ENCODE assay signal across 16 cellular contexts in genomic region chr5:139592289-139592688, GRCh38. TPM values are rescaled to one million over a fixed set of nuclear protein-coding genes. Genes with fewer than 3 reads are reported as not detected.
DNase-seq lines count a peak whose midpoint lies in the region; ATAC-seq and TF ChIP-seq lines count a peak whose summit lies in the region.
"Had no signal": no experiment of that assay in that cellular context is flagged by ENCODE, and none has a peak within 500 bp of the region (broad histone marks: within the 10 kb centered on the region; RNA-seq: fewer than 3 reads in every experiment).

No MANE protein-coding gene starts in this region.

- no peaks in the 10 kb centered on the region for H3K9me2 ChIP-seq in HCT116 (ENCODE audit: insufficient read depth)

- no peak for ATAC-seq in HCT116
- ATAC-seq in stimulated activated memory B cell treated with anti-CD40 and anti-IgM and Interleukin-4, amounts not matched to agents 10 μg/mL and 1 μg/mL and 100 μg/mL, for 72 hours, result peak; percentile 79
- no peak for ATAC-seq in HG02884 (IDR thresholded peaks at IDR 0.05; ENCODE audit: unreplicated experiment)
- ATAC-seq in GM21528 (IDR thresholded peaks at IDR 0.05; ENCODE audit: low FRiP score, unreplicated experiment), result no peak

- no peaks in the 10 kb centered on the region for H3K27me3 ChIP-seq in HCT116 (ENCODE audit: insufficient read depth, low read length)
- H3K27me3 ChIP-seq: SJCRH30, upper lobe of left lung had no signal

- no peak for DNase-seq in activated naive CD4-positive, alpha-beta T cell treated with anti-CD3 and anti-CD28 coated beads, Interleukin-2, amount 10 ng/mL, durations not matched to agents 7 days and 5 days
- DNase-seq in HCT116 (ENCODE audit: low read depth, low spot score) (no peak), SK-N-MC (ENCODE audit: low read depth, low spot score) (no peak), DMS53 treated with DMSO at 0.1 percent for 48 hours (lab: John Stamatoyannopoulos, UW; ENCODE audit: unreplicated experiment) (no peak)
- DNase-seq: activated T-cell treated with anti-CD3 and anti-CD28 coated beads, Interleukin-2, amount 50 U/mL, for 1 hour; foreskin fibroblast; immature natural killer cell; NCI-H2107; SJCRH30; stimulated activated CD8-positive, alpha-beta memory T cell treated with anti-CD3 and anti-CD28 coated beads, Interleukin-4, amount 100 ng/mL, for 48 hours; upper lobe of left lung; WERI-Rb-1 had no signal

- peak overlapping the region; percentile 39 for H3K4me2 ChIP-seq in HCT116 (ENCODE audit: low read length)

- no peak overlapping the region for H2AFZ ChIP-seq in HCT116 (ENCODE audit: low read depth, low read length, poor library complexity, severe bottlenecking)

- intact Hi-C loops in HCT116 (cut with micrococcal nuclease), result no loop called here

- H3K36me3 ChIP-seq in HCT116 (ENCODE audit: control insufficient read depth in 1 of 2, insufficient read depth in 2 of 2, low read length in 2 of 2), result 0 out of 4 replicates have a peak, but pooled peaks cover 0 to 8% of the 10 kb centered on the region in 2 experiments
- peaks cover 6% of the 10 kb centered on the region; the same call in 1 of the 2 replicates for H3K36me3 ChIP-seq in SK-N-MC (ENCODE audit: insufficient read depth, low read length)

- H3K4me3 Mint-ChIP-seq in activated naive CD4-positive, alpha-beta T cell treated with anti-CD3 and anti-CD28 coated beads, Interleukin-2, amount 50 U/mL, for 24 hours, result no peak overlapping the region
- H3K4me3 Mint-ChIP-seq in activated naive CD4-positive, alpha-beta T cell treated with anti-CD3 and anti-CD28 coated beads, Interleukin-2, amount 10 ng/mL, durations not matched to agents 7 days and 5 days, result no peak overlapping the region
- H3K4me3 Mint-ChIP-seq in stimulated activated memory B cell treated with anti-CD40 and anti-IgM and Interleukin-4, amounts not matched to agents 10 μg/mL and 1 μg/mL and 100 μg/mL, for 72 hours, result peak overlapping the region; percentile 2
- H3K4me3 Mint-ChIP-seq: immature natural killer cell had no signal

- H3K9ac ChIP-seq in HCT116 (ENCODE audit: low read length) (peak overlapping the region; percentile 2; the same call in 1 of the 2 replicates), SK-N-MC (ENCODE audit: insufficient read length) (no peak overlapping the region)

- no peaks in the 10 kb centered on the region for H3K27me3 Mint-ChIP-seq in activated naive CD4-positive, alpha-beta T cell treated with anti-CD3 and anti-CD28 coated beads, Interleukin-2, amount 50 U/mL, for 24 hours
- H3K27me3 Mint-ChIP-seq in activated naive CD4-positive, alpha-beta T cell treated with anti-CD3 and anti-CD28 coated beads, Interleukin-2, amount 10 ng/mL, durations not matched to agents 7 days and 5 days, result no peaks in the 10 kb centered on the region
- H3K27me3 Mint-ChIP-seq in stimulated activated memory B cell treated with anti-CD40 and anti-IgM and Interleukin-4, amounts not matched to agents 10 μg/mL and 1 μg/mL and 100 μg/mL, for 72 hours, result no peaks in the 10 kb centered on the region

- TF ChIP-seq RAD21 in HCT116 (IDR thresholded peaks at IDR 0.05; ENCODE audit: low read depth), result no peak

- no peaks in the 10 kb centered on the region for H3K9me3 ChIP-seq in HCT116 (ENCODE audit: control insufficient read depth in 1 of 2, insufficient read depth in 1 of 2, low read depth in 1 of 2, low read length in 2 of 2)
- H3K9me3 ChIP-seq in SK-N-MC (ENCODE audit: low read depth, low read length), result no peaks in the 10 kb centered on the region
- H3K9me3 ChIP-seq: SJCRH30, upper lobe of left lung had no signal

- peaks cover 7% of the 10 kb centered on the region; the same call in 1 of the 2 replicates for H4K20me1 ChIP-seq in HCT116 (ENCODE audit: insufficient read depth)

- POLR2A ChIA-PET in HCT116 (lab: Charles Lee), result interaction anchor here (0.8 kb wide), 1 partner anchor 13 kb away, joined by 3 read pairs; no protein-coding TSS in a partner anchor

- H3K9me3 Mint-ChIP-seq in activated naive CD4-positive, alpha-beta T cell treated with anti-CD3 and anti-CD28 coated beads, Interleukin-2, amount 50 U/mL, for 24 hours, result no peaks in the 10 kb centered on the region
- H3K9me3 Mint-ChIP-seq in activated naive CD4-positive, alpha-beta T cell treated with anti-CD3 and anti-CD28 coated beads, Interleukin-2, amount 10 ng/mL, durations not matched to agents 7 days and 5 days, result no peaks in the 10 kb centered on the region
- no peaks in the 10 kb centered on the region for H3K9me3 Mint-ChIP-seq in stimulated activated memory B cell treated with anti-CD40 and anti-IgM and Interleukin-4, amounts not matched to agents 10 μg/mL and 1 μg/mL and 100 μg/mL, for 72 hours
- H3K9me3 Mint-ChIP-seq: immature natural killer cell had no signal

- peaks cover 98% of the 10 kb centered on the region for H3K79me2 ChIP-seq in HCT116 (ENCODE audit: insufficient read depth, low read length)

- H3K4me3 ChIP-seq in HCT116 (replicated peaks in 1 of 2; ENCODE audit: low read depth in 1 of 2, low read length in 2 of 2) (no peak overlapping the region), SK-N-MC (no peak overlapping the region)
- H3K4me3 ChIP-seq: SJCRH30, upper lobe of left lung had no signal

- RAD21 ChIA-PET in HCT116 (lab: Charles Lee; ENCODE audit: low non-redundant PET in 1 of 2, low total read pairs in 2 of 2, uncharacterized antibody in 2 of 2, unreplicated experiment in 2 of 2), result no interaction called here

- peaks cover 66% of the 10 kb centered on the region for H3K4me1 Mint-ChIP-seq in activated naive CD4-positive, alpha-beta T cell treated with anti-CD3 and anti-CD28 coated beads, Interleukin-2, amount 50 U/mL, for 24 hours
- H3K4me1 Mint-ChIP-seq in activated naive CD4-positive, alpha-beta T cell treated with anti-CD3 and anti-CD28 coated beads, Interleukin-2, amount 10 ng/mL, durations not matched to agents 7 days and 5 days, result peaks cover 32% of the 10 kb centered on the region
- H3K4me1 Mint-ChIP-seq in stimulated activated memory B cell treated with anti-CD40 and anti-IgM and Interleukin-4, amounts not matched to agents 10 μg/mL and 1 μg/mL and 100 μg/mL, for 72 hours, result peaks cover 74% of the 10 kb centered on the region

- no peak for TF ChIP-seq POLR2A in HCT116 (IDR thresholded peaks at IDR 0.05; ENCODE audit: borderline replicate concordance, extremely low read depth, insufficient read depth, insufficient read length)

- CTCF ChIA-PET in activated naive CD4-positive, alpha-beta T cell treated with anti-CD3 and anti-CD28 coated beads, Interleukin-2, amount 10 ng/mL, durations not matched to agents 7 days and 5 days (lab: Charles Lee), result interaction anchor here (0.7 to 1.5 kb wide), 2 partner anchors 8 to 11 kb away, joined by 3 to 4 read pairs; no protein-coding TSS in a partner anchor
- CTCF ChIA-PET in HCT116 (lab: Charles Lee), result no interaction called here

- H3K36me3 Mint-ChIP-seq in activated naive CD4-positive, alpha-beta T cell treated with anti-CD3 and anti-CD28 coated beads, Interleukin-2, amount 50 U/mL, for 24 hours, result peaks cover 7% of the 10 kb centered on the region
- peaks cover 25% of the 10 kb centered on the region for H3K36me3 Mint-ChIP-seq in activated naive CD4-positive, alpha-beta T cell treated with anti-CD3 and anti-CD28 coated beads, Interleukin-2, amount 10 ng/mL, durations not matched to agents 7 days and 5 days
- peaks cover 19% of the 10 kb centered on the region for H3K36me3 Mint-ChIP-seq in stimulated activated memory B cell treated with anti-CD40 and anti-IgM and Interleukin-4, amounts not matched to agents 10 μg/mL and 1 μg/mL and 100 μg/mL, for 72 hours

- BruUV-seq in HCT116 (replicated peaks; lab: Mats Ljungman, UMichigan), result no TSS peak

- no peak for TF ChIP-seq CTCF in HCT116 (IDR thresholded peaks at IDR 0.05 in 2 of 3, conservative IDR thresholded peaks at IDR 0.05 in 1 of 3; ENCODE audit: borderline replicate concordance in 1 of 3, insufficient read depth in 1 of 3, low read depth in 2 of 3, low read length in 2 of 3)

- peak overlapping the region; percentile 30 for H3K27ac Mint-ChIP-seq in activated naive CD4-positive, alpha-beta T cell treated with anti-CD3 and anti-CD28 coated beads, Interleukin-2, amount 50 U/mL, for 24 hours
- no peak overlapping the region for H3K27ac Mint-ChIP-seq in activated naive CD4-positive, alpha-beta T cell treated with anti-CD3 and anti-CD28 coated beads, Interleukin-2, amount 10 ng/mL, durations not matched to agents 7 days and 5 days
- H3K27ac Mint-ChIP-seq in stimulated activated memory B cell treated with anti-CD40 and anti-IgM and Interleukin-4, amounts not matched to agents 10 μg/mL and 1 μg/mL and 100 μg/mL, for 72 hours, result peak overlapping the region; percentile 72

- 0 out of 2 replicates have a peak overlapping the region, but pooled peaks have one; percentile 23 for H3K27ac ChIP-seq in HCT116 (ENCODE audit: low read depth, low read length)
- peak overlapping the region; percentile 0; the same call in 1 of the 2 replicates for H3K27ac ChIP-seq in SK-N-MC
- H3K27ac ChIP-seq: SJCRH30, upper lobe of left lung, WERI-Rb-1 had no signal

- H3K4me1 ChIP-seq in HCT116 (ENCODE audit: control insufficient read depth in 1 of 2, insufficient read depth in 2 of 2, low read length in 2 of 2), result peaks cover 43 to 60% of the 10 kb centered on the region in 2 experiments
- H3K4me1 ChIP-seq: SJCRH30 had no signal

TF ChIP-seq in HCT116, 20 proteins besides CTCF, POLR2A, EP300 and RAD21 (continues in another document):
- TF ChIP-seq JUND (IDR thresholded peaks at IDR 0.05) (no peak), ELF1 (IDR thresholded peaks at IDR 0.05; ENCODE audit: borderline replicate concordance, low read depth) (no peak), CEBPB (IDR thresholded peaks at IDR 0.05; ENCODE audit: low read depth) (no peak)

RNA-seq across cellular contexts. Expression of gene UBE2D2, which starts 31.1 kb away (rescaled TPM):
- 140 TPM for total RNA-seq in HCT116 (2021; ENCODE audit: unreplicated experiment)
- polyA plus RNA-seq in HCT116 (2012), result 78.9 and 119 TPM in 2 replicates

RNA-seq across cellular contexts. Expression of gene CXXC5, which starts 55.9 kb away (rescaled TPM):
- 43.1 TPM for total RNA-seq in HCT116 (2021; ENCODE audit: unreplicated experiment)
- polyA plus RNA-seq in HCT116 (2012), result 34.4 and 46.2 TPM in 2 replicates
